Comparison of ENCODE assay signal across 1 cellular context in the genomic region with DNA sequence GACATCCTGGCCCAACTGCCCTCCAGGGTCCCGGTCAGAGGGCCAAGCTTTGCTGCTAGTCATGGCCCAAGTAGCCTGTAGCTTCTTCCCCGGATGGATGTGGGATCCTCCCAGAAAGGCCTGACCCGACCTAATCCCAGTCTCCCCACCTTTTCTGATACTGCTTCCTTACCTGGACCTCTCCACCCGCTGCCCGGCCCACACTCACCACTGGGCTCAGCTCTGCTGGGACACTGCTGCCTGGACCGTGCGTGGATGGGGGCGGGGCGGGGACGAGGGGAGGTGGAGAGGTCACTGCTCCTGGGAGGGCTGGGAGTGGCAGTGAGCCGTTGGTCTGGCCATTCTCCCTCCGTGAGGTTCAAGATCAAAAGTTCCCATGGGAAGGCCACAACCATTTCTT.
TF ChIP-seq lines count a peak whose summit lies in the region.

No MANE protein-coding gene starts in this region.

TF ChIP-seq in H1, 55 proteins besides CTCF, POLR2A, EP300 and RAD21:
- TF ChIP-seq SIX5 (IDR thresholded peaks at IDR 0.05; ENCODE audit: low read depth, low read length), result no peak
- no peak for TF ChIP-seq BCL11A (IDR thresholded peaks at IDR 0.05; ENCODE audit: low read depth in 2 of 2, low read length in 2 of 2)
- TF ChIP-seq TBP (IDR thresholded peaks at IDR 0.05; ENCODE audit: low read depth, low read length), result no peak
- no peak for TF ChIP-seq CBX8 (IDR thresholded peaks at IDR 0.05; ENCODE audit: borderline replicate concordance, low read depth, low read length)
- TF ChIP-seq KDM4A (IDR thresholded peaks at IDR 0.05; ENCODE audit: low read depth, low read length, severe bottlenecking), result no peak
- TF ChIP-seq, protein P1, sequence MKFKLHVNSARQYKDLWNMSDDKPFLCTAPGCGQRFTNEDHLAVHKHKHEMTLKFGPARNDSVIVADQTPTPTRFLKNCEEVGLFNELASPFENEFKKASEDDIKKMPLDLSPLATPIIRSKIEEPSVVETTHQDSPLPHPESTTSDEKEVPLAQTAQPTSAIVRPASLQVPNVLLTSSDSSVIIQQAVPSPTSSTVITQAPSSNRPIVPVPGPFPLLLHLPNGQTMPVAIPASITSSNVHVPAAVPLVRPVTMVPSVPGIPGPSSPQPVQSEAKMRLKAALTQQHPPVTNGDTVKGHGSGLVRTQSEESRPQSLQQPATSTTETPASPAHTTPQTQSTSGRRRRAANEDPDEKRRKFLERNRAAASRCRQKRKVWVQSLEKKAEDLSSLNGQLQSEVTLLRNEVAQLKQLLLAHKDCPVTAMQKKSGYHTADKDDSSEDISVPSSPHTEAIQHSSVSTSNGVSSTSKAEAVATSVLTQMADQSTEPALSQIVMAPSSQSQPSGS (IDR thresholded peaks at IDR 0.05; ENCODE audit: low read length), result no peak
- no peak for TF ChIP-seq USF2 (IDR thresholded peaks at IDR 0.05; ENCODE audit: low read length)
- no peak for TF ChIP-seq NANOG (IDR thresholded peaks at IDR 0.05; ENCODE audit: insufficient read depth, low read depth, low read length, poor library complexity, severe bottlenecking)
- TF ChIP-seq, protein P2, sequence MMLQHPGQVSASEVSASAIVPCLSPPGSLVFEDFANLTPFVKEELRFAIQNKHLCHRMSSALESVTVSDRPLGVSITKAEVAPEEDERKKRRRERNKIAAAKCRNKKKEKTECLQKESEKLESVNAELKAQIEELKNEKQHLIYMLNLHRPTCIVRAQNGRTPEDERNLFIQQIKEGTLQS (IDR thresholded peaks at IDR 0.05; ENCODE audit: insufficient read depth, low read depth, low read length), result no peak
- no peak for TF ChIP-seq TCF12 (IDR thresholded peaks at IDR 0.05; ENCODE audit: low read depth, low read length)
- no peak for TF ChIP-seq HDAC2 (IDR thresholded peaks at IDR 0.05; ENCODE audit: borderline replicate concordance in 1 of 2, low read depth in 2 of 2, low read length in 2 of 2)
- no peak for TF ChIP-seq SP4 (IDR thresholded peaks at IDR 0.05; ENCODE audit: low read length)
- no peak for TF ChIP-seq NRF1 (IDR thresholded peaks at IDR 0.05; ENCODE audit: low read depth, low read length)
- no peak for TF ChIP-seq E2F6 (IDR thresholded peaks at IDR 0.05)
- TF ChIP-seq SRF (IDR thresholded peaks at IDR 0.05; ENCODE audit: low read depth, low read length), result no peak
- no peak for TF ChIP-seq RBBP5 (IDR thresholded peaks at IDR 0.05; ENCODE audit: borderline replicate concordance, low read depth, low read length)
- TF ChIP-seq SP2 (IDR thresholded peaks at IDR 0.05; ENCODE audit: low read length), result no peak
